1 cellular context compared by ENCODE assay signal in the genomic region with DNA sequence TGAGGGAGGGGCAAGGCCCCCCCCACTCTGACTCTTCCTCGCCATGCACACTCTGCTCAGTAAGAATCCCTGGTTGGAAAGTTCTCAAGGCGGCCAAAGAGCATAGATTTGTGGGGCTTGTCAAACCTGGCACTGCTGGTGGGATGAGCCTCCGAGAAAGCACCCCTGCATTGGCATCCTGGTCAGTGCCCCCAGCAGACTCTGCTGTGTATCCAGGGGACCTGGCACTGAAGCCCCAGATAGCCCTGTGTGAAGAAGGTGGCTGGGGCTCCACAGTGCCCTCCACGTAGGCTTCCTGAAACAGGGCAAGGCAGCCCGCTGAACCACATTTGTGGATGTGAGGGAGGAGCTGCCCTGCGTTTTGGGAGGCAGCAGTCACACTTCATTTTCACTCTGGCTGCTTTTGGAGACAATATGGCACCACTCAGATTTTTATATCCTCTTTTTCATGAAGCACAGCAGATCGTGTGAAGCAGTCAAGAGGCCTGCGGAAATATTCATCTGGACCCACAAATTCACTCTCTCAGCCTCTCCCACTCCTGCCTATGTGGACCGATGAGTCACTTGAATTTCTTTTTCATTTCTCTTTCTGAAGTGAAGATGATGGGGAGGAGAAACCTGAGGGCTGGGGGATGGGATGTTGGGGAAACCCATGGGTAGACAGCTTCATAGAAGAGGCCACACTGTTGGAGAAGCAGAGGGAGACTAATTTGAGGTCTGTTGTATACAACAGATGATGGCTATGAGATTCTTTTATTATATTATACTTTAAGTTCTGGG.
TF ChIP-seq lines count a peak whose summit lies in the region.

No MANE protein-coding gene starts in this region.

TF ChIP-seq in GM12878, 131 proteins besides CTCF, POLR2A, EP300 and RAD21 (continued from another document):
- TF ChIP-seq, protein P1, sequence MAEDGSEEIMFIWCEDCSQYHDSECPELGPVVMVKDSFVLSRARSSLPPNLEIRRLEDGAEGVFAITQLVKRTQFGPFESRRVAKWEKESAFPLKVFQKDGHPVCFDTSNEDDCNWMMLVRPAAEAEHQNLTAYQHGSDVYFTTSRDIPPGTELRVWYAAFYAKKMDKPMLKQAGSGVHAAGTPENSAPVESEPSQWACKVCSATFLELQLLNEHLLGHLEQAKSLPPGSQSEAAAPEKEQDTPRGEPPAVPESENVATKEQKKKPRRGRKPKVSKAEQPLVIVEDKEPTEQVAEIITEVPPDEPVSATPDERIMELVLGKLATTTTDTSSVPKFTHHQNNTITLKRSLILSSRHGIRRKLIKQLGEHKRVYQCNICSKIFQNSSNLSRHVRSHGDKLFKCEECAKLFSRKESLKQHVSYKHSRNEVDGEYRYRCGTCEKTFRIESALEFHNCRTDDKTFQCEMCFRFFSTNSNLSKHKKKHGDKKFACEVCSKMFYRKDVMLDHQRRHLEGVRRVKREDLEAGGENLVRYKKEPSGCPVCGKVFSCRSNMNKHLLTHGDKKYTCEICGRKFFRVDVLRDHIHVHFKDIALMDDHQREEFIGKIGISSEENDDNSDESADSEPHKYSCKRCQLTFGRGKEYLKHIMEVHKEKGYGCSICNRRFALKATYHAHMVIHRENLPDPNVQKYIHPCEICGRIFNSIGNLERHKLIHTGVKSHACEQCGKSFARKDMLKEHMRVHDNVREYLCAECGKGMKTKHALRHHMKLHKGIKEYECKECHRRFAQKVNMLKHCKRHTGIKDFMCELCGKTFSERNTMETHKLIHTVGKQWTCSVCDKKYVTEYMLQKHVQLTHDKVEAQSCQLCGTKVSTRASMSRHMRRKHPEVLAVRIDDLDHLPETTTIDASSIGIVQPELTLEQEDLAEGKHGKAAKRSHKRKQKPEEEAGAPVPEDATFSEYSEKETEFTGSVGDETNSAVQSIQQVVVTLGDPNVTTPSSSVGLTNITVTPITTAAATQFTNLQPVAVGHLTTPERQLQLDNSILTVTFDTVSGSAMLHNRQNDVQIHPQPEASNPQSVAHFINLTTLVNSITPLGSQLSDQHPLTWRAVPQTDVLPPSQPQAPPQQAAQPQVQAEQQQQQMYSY (CRISPR knock-in tag; IDR thresholded peaks at IDR 0.05): no peak
- TF ChIP-seq DPF2 (IDR thresholded peaks at IDR 0.05) (0 out of 2 replicates have a peak, but pooled peaks have one; percentile 28), NFIC (IDR thresholded peaks at IDR 0.05; ENCODE audit: low read depth, low read length) (peak; percentile 41; the same call in 1 of the 2 replicates)
